ENCODE assay signal across 21 cellular contexts in genomic region chr2:68396093-68396492, GRCh38. TPM values are rescaled to one million over a fixed set of nuclear protein-coding genes. Genes with fewer than 3 reads are reported as not detected.
DNase-seq lines count a peak whose midpoint lies in the region; ATAC-seq and TF ChIP-seq lines count a peak whose summit lies in the region.
"Had no signal": no experiment of that assay in that cellular context is flagged by ENCODE, and none has a peak within 500 bp of the region (broad histone marks: within the 10 kb centered on the region; RNA-seq: fewer than 3 reads in every experiment).

No MANE protein-coding gene starts in this region.

- in situ Hi-C loops in brain microvascular endothelial cell (cut with HindIII; ENCODE audit: low pct_ligation_motif_present, low sequenced_read_pairs), result no loop called here

- no peak for TF ChIP-seq CTCF in heart left ventricle (IDR thresholded peaks at IDR 0.05)
- no peak for TF ChIP-seq CTCF in Loucy (conservative IDR thresholded peaks at IDR 0.05; ENCODE audit: low read length)
- TF ChIP-seq CTCF in brain microvascular endothelial cell (IDR thresholded peaks at IDR 0.05; ENCODE audit: low read depth, low read length, missing control alignments), result no peak

- no peak for DNase-seq in left ventricle myocardium superior
- DNase-seq in heart left ventricle, result no peak
- no peak for DNase-seq in memory B cell (ENCODE audit: low spot score in 2 of 2)
- DNase-seq in stimulated activated naive B cell treated with anti-CD40 and anti-IgM and Interleukin-4, amounts not matched to agents 10 μg/mL and 1 μg/mL and 100 μg/mL, for 72 hours, result no peak
- no peak for DNase-seq in kidney tubule cell (ENCODE audit: low spot score)
- DNase-seq in brain microvascular endothelial cell, result no peak
- DNase-seq: 8988T; CD4-positive, alpha-beta T cell; DMS53; EL; NCI-H1436; NCI-H1930; NCI-H226; NCI-H524; NCI-H82; OCI-M1; SHP77 treated with DMSO at 0.1 percent for 48 hours had no signal

- H3K36me3 Mint-ChIP-seq in memory B cell, result peaks cover 76% of the 10 kb centered on the region
- peaks cover 79 to 88% of the 10 kb centered on the region in 2 donors for H3K36me3 Mint-ChIP-seq in stimulated activated naive B cell treated with anti-CD40 and anti-IgM and Interleukin-4, amounts not matched to agents 10 μg/mL and 1 μg/mL and 100 μg/mL, for 72 hours

- intact Hi-C loops in left ventricle myocardium superior (cut with micrococcal nuclease), result no loop called here
- intact Hi-C loops in heart left ventricle (cut with DNase I), result no loop called here

- H3K4me3 ChIP-seq in heart left ventricle (no peak overlapping the region), Loucy (ENCODE audit: low read length, poor library complexity, severe bottlenecking) (no peak overlapping the region), brain microvascular endothelial cell (ENCODE audit: low read depth, low read length) (no peak overlapping the region)

- WGBS in heart left ventricle, 4 donors, result 67 to 77% (median 68%) methylated on average over 4 of the region's 4 CpGs

- ATAC-seq in left ventricle myocardium superior (peak; percentile 67), heart left ventricle (no peak), memory B cell (ENCODE audit: low read depth) (no peak), HG02588 (IDR thresholded peaks at IDR 0.05; ENCODE audit: unreplicated experiment) (no peak)
- no peak for ATAC-seq in stimulated activated naive B cell treated with anti-CD40 and anti-IgM and Interleukin-4, amounts not matched to agents 10 μg/mL and 1 μg/mL and 100 μg/mL, for 72 hours (replicated peaks)

- H3K9me3 Mint-ChIP-seq in memory B cell, result peaks cover 6% of the 10 kb centered on the region
- peaks cover 10 to 20% of the 10 kb centered on the region in 2 donors for H3K9me3 Mint-ChIP-seq in stimulated activated naive B cell treated with anti-CD40 and anti-IgM and Interleukin-4, amounts not matched to agents 10 μg/mL and 1 μg/mL and 100 μg/mL, for 72 hours
- H3K9me3 Mint-ChIP-seq: CD4-positive, alpha-beta T cell had no signal

- no peak overlapping the region for H3K4me2 ChIP-seq in Loucy (ENCODE audit: low read depth, low read length, poor library complexity, severe bottlenecking)

- H3K4me1 ChIP-seq in heart left ventricle (peaks cover 0 to 15% (median 8%) of the 10 kb centered on the region in 12 donors), Loucy (ENCODE audit: insufficient read depth, low read length, poor library complexity, severe bottlenecking) (peaks cover 12% of the 10 kb centered on the region)

- peak overlapping the region; percentile 77 for H3K27ac Mint-ChIP-seq in memory B cell
- peak overlapping the region; percentile 10 for H3K27ac Mint-ChIP-seq in stimulated activated naive B cell treated with anti-CD40 and anti-IgM and Interleukin-4, amounts not matched to agents 10 μg/mL and 1 μg/mL and 100 μg/mL, for 72 hours
- H3K27ac Mint-ChIP-seq: CD4-positive, alpha-beta T cell had no signal

- no peaks in the 10 kb centered on the region for H3K27me3 ChIP-seq in heart left ventricle
- H3K27me3 ChIP-seq in Loucy (ENCODE audit: insufficient read depth, low read length, poor library complexity, severe bottlenecking), result no peaks in the 10 kb centered on the region
- peaks cover 6% of the 10 kb centered on the region for H3K27me3 ChIP-seq in brain microvascular endothelial cell (replicated peaks)

- peaks cover 0 to 61% (median 0%) of the 10 kb centered on the region in 9 donors for H3K36me3 ChIP-seq in heart left ventricle
- no peaks in the 10 kb centered on the region for H3K36me3 ChIP-seq in Loucy (ENCODE audit: insufficient read depth, low read length)
- no peaks in the 10 kb centered on the region for H3K36me3 ChIP-seq in brain microvascular endothelial cell (replicated peaks)

- H3K9me2 ChIP-seq in Loucy (replicated peaks; ENCODE audit: low read depth, low read length), result no peaks in the 10 kb centered on the region

- H3K79me2 ChIP-seq in Loucy (ENCODE audit: insufficient read depth, low read length), result no peaks in the 10 kb centered on the region

- no peak overlapping the region for H3K4me3 Mint-ChIP-seq in memory B cell
- H3K4me3 Mint-ChIP-seq in stimulated activated naive B cell treated with anti-CD40 and anti-IgM and Interleukin-4, amounts not matched to agents 10 μg/mL and 1 μg/mL and 100 μg/mL, for 72 hours, result no peak overlapping the region
- H3K4me3 Mint-ChIP-seq: CD4-positive, alpha-beta T cell had no signal

- TF ChIP-seq POLR2A in heart left ventricle (IDR thresholded peaks at IDR 0.05), result no peak

- H3K9me3 ChIP-seq in heart left ventricle (peaks cover 0 to 7% (median 0%) of the 10 kb centered on the region in 12 donors), Loucy (ENCODE audit: insufficient read depth, low read depth, low read length) (no peaks in the 10 kb centered on the region)

- peaks cover 28% of the 10 kb centered on the region for H3K4me1 Mint-ChIP-seq in memory B cell
- H3K4me1 Mint-ChIP-seq in stimulated activated naive B cell treated with anti-CD40 and anti-IgM and Interleukin-4, amounts not matched to agents 10 μg/mL and 1 μg/mL and 100 μg/mL, for 72 hours, result peaks cover 37 to 60% of the 10 kb centered on the region in 2 donors

- no peaks in the 10 kb centered on the region for H3K27me3 Mint-ChIP-seq in memory B cell
- no peaks in the 10 kb centered on the region for H3K27me3 Mint-ChIP-seq in stimulated activated naive B cell treated with anti-CD40 and anti-IgM and Interleukin-4, amounts not matched to agents 10 μg/mL and 1 μg/mL and 100 μg/mL, for 72 hours
- H3K27me3 Mint-ChIP-seq: CD4-positive, alpha-beta T cell had no signal

- H3F3A ChIP-seq in Loucy (ENCODE audit: low read depth), result no peaks in the 10 kb centered on the region

- H2AFZ ChIP-seq in Loucy (ENCODE audit: low read length), result 0 out of 2 replicates have a peak overlapping the region, but pooled peaks have one; percentile 25

- no peak overlapping the region for H3K9ac ChIP-seq in Loucy (ENCODE audit: low read depth, low read length, poor library complexity, severe bottlenecking)

- H4K20me1 ChIP-seq in Loucy (ENCODE audit: insufficient read depth, low read length, poor library complexity, severe bottlenecking), result no peaks in the 10 kb centered on the region

- H3K27ac ChIP-seq in heart left ventricle (no peak overlapping the region), brain microvascular endothelial cell (no peak overlapping the region)

RNA-seq across cellular contexts. Expression of gene PLEK, which starts 31.0 kb away (rescaled TPM):
- total RNA-seq in left ventricle myocardium superior, result 4.1 TPM
- total RNA-seq in heart left ventricle, result 10 to 100 TPM in 2 of 9 donors, 1 to 10 TPM in 7; 1.3 to 90.0 (median 3.4) TPM
- polyA plus RNA-seq in heart left ventricle, result 1 to 10 TPM; 1.4 to 1.5 TPM
- total RNA-seq: HT-29, MCF 10A had no signal
